In genomic region chrX:46573896-46574336, GRCh38 we compare ENCODE assay signal across 8 cellular contexts. TPM values are rescaled to one million over a fixed set of nuclear protein-coding genes. Genes with fewer than 3 reads are reported as not detected.
DNase-seq lines count a peak whose midpoint lies in the region; ATAC-seq, FAIRE-seq and TF ChIP-seq lines count a peak whose summit lies in the region.

No MANE protein-coding gene starts in this region.

- no peak for FAIRE-seq in HTR-8/SVneo (lab: Jason Lieb, UNC)

- no peak for TF ChIP-seq CTCF in cardiac fibroblast (IDR thresholded peaks at IDR 0.05; ENCODE audit: low read depth, low read length)

- peak; percentile 40 for ATAC-seq in GM21515 (IDR thresholded peaks at IDR 0.05; ENCODE audit: unreplicated experiment)
- ATAC-seq in left lobe of liver: peak; percentile 39

- peak overlapping the region; percentile 55 to 70 for H3K4me3 ChIP-seq in cardiac fibroblast (replicated peaks in 1 of 2; ENCODE audit: low read depth in 2 of 2, low read length in 2 of 2)

- peak; percentile 36 for DNase-seq in CMK (ENCODE audit: low read depth)
- peak; percentile 26 to 39 for DNase-seq in Kasumi-1 (lab: John Stamatoyannopoulos, UW)
- peak; percentile 61 for DNase-seq in T-helper 9 cell
- peak; percentile 52 to 64 for DNase-seq in cardiac fibroblast (ENCODE audit: low read depth in 2 of 2)
- DNase-seq in left lobe of liver (ENCODE audit: low spot score): peak; percentile 47
- peak; percentile 23 to 40 for DNase-seq in stimulated activated CD8-positive, alpha-beta memory T cell treated with anti-CD3 and anti-CD28 coated beads, Interleukin-15, amount 100 ng/mL, for 4 hours (ENCODE audit: low read depth in 2 of 2)
- DNase-seq in HTR-8/SVneo (ENCODE audit: insufficient read length, low spot score): no peak

RNA-seq across cellular contexts. Expression of gene CHST7, which starts 0.4 kb away (rescaled TPM):
- 6.6 TPM for total RNA-seq in left lobe of liver

RNA-seq across cellular contexts. Expression of gene ZNF674, which starts 28.7 kb away (rescaled TPM):
- total RNA-seq in left lobe of liver: 1.8 TPM
